ENCODE assay signal across 31 cellular contexts in the genomic region with DNA sequence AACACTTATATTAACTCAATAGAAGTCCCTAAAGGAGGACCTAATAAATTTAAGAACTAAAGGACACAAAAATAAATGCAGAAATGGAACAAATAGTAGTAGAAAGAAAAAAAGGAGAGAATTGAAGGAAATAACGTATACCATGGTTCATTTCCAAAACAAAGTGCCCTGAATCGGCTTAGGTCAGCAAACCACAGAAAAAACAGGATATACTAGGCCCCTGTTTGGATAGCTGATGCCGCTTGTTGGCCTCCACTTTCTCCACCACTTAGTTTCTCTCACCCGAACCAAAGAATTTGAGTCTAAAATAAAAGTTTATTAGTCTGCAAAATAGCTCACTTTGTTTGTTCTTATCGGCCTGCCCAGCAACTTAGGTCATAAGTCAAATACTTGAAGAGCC.
"Had no signal": no experiment of that assay in that cellular context is flagged by ENCODE, and none has a peak within 500 bp of the region (broad histone marks: within the 10 kb centered on the region; RNA-seq: fewer than 3 reads in every experiment).

No MANE protein-coding gene starts in this region.

- H3K4me3 Mint-ChIP-seq: naive thymus-derived CD4-positive, alpha-beta T cell; natural killer cell; nephron progenitor cell; neural crest cell; stimulated activated memory B cell treated with anti-CD40 and anti-IgM and Interleukin-4, amounts not matched to agents 10 μg/mL and 1 μg/mL and 100 μg/mL, for 72 hours; stimulated activated naive CD8-positive, alpha-beta T cell treated with anti-CD3 and anti-CD28 coated beads, Interleukin-15, amount 100 ng/mL, for 72 hours; type B pancreatic cell had no signal

- H3K4me2 ChIP-seq: smooth muscle cell had no signal

- H3K4me1 ChIP-seq: pancreas, prostate gland, testis, upper lobe of right lung, uterus had no signal

- H3K27me3 Mint-ChIP-seq: naive thymus-derived CD4-positive, alpha-beta T cell; stimulated activated memory B cell treated with anti-CD40 and anti-IgM and Interleukin-4, amounts not matched to agents 10 μg/mL and 1 μg/mL and 100 μg/mL, for 72 hours; stimulated activated naive CD8-positive, alpha-beta T cell treated with anti-CD3 and anti-CD28 coated beads, Interleukin-15, amount 100 ng/mL, for 72 hours; type B pancreatic cell had no signal

- H3K9me3 Mint-ChIP-seq: type B pancreatic cell had no signal

- DNase-seq: naive thymus-derived CD4-positive, alpha-beta T cell; natural killer cell; nephron progenitor cell; nucleus accumbens; pancreas; retina; spleen; stimulated activated CD4-positive, alpha-beta T cell treated with anti-CD3 and anti-CD28 coated beads, Interleukin-12 subunit alpha, Interleukin-12 subunit beta, amount 100 ng/mL, for 4 hours; stimulated activated CD4-positive, alpha-beta T cell treated with anti-CD3 and anti-CD28 coated beads, Interleukin-1b, Interleukin-23, amount 100 ng/mL, for 48 hours; stimulated activated CD4-positive, alpha-beta T cell treated with anti-CD3 and anti-CD28 coated beads, Interleukin-4, amount 100 ng/mL, for 1 hour; stimulated activated CD4-positive, alpha-beta T cell treated with anti-CD3 and anti-CD28 coated beads, Interleukin-4, amount 100 ng/mL, for 4 hours; stimulated activated CD8-positive, alpha-beta memory T cell treated with anti-CD3 and anti-CD28 coated beads, Interleukin-4, amount 100 ng/mL, for 48 hours; stimulated activated naive CD4-positive, alpha-beta T cell; stimulated activated naive CD8-positive, alpha-beta T cell treated with anti-CD3 and anti-CD28 coated beads, Interleukin-15, amount 100 ng/mL, for 72 hours; stimulated activated naive CD8-positive, alpha-beta T cell treated with anti-CD3 and anti-CD28 coated beads, Interleukin-15, Interleukin-2, amounts not matched to agents 100 U/mL and 50 U/mL, for 24 hours; substantia nigra; testis; tibial artery; transverse colon; upper lobe of right lung; uterus had no signal

- H3K27me3 ChIP-seq: neutrophil, pancreas, right atrium auricular region, spleen, suprapubic skin, testis, tibial artery, transverse colon, upper lobe of right lung, uterus had no signal

- H3K36me3 ChIP-seq: prostate gland, upper lobe of right lung, uterus had no signal

- H3K27ac ChIP-seq: neutrophil, pancreas, prostate gland, right atrium auricular region, skin epidermis, spleen, suprapubic skin, testis, tibial artery, transverse colon, upper lobe of right lung, uterus had no signal

- H3K4me3 ChIP-seq: pancreas, prostate gland, right atrium auricular region, skin epidermis, smooth muscle cell, spleen, suprapubic skin, testis, tibial artery, transverse colon, upper lobe of right lung, uterus had no signal

- ATAC-seq: naive thymus-derived CD4-positive, alpha-beta T cell; natural killer cell; pancreas; sciatic nerve; stimulated activated memory B cell treated with anti-CD40 and anti-IgM and Interleukin-4, amounts not matched to agents 10 μg/mL and 1 μg/mL and 100 μg/mL, for 72 hours; stimulated activated naive CD8-positive, alpha-beta T cell treated with anti-CD3 and anti-CD28 coated beads, Interleukin-15, amount 100 ng/mL, for 72 hours; stimulated activated naive CD8-positive, alpha-beta T cell treated with anti-CD3 and anti-CD28 coated beads, Interleukin-15, Interleukin-2, amounts not matched to agents 100 U/mL and 50 U/mL, for 24 hours; upper lobe of right lung had no signal

- H3K9me3 ChIP-seq: neutrophil, pancreas, prostate gland, right atrium auricular region, suprapubic skin, testis, upper lobe of right lung, uterus had no signal

- H3K27ac Mint-ChIP-seq: naive thymus-derived CD4-positive, alpha-beta T cell; natural killer cell; stimulated activated memory B cell treated with anti-CD40 and anti-IgM and Interleukin-4, amounts not matched to agents 10 μg/mL and 1 μg/mL and 100 μg/mL, for 72 hours; stimulated activated naive CD8-positive, alpha-beta T cell treated with anti-CD3 and anti-CD28 coated beads, Interleukin-15, amount 100 ng/mL, for 72 hours; type B pancreatic cell had no signal
